ENCODE assay signal across 9 cellular contexts in genomic region chr18:23661735-23662308, GRCh38. TPM values are rescaled to one million over a fixed set of nuclear protein-coding genes. Genes with fewer than 3 reads are reported as not detected.
A peak's percentile ranks its signal among the peaks of the same experiment; 100 is the strongest.
DNase-seq lines count a peak whose midpoint lies in the region; ATAC-seq and TF ChIP-seq lines count a peak whose summit lies in the region.
"Had no signal": no experiment of that assay in that cellular context is flagged by ENCODE, and none has a peak within 500 bp of the region (broad histone marks: within the 10 kb centered on the region; RNA-seq: fewer than 3 reads in every experiment).

No MANE protein-coding gene starts in this region.

- no peak for ATAC-seq in IMR-90 (ENCODE audit: low read depth)
- no peak for ATAC-seq in GM21528 (IDR thresholded peaks at IDR 0.05; ENCODE audit: low FRiP score, unreplicated experiment)

- H3K23ac ChIP-seq in IMR-90 (ENCODE audit: low read depth, low read length) = peak overlapping the region; percentile 4; the same call in 1 of the 2 replicates

- DNase-seq in AG04449 (ENCODE audit: low read depth, low spot score) = no peak
- DNase-seq in IMR-90 = no peak
- no peak for DNase-seq in mammary epithelial cell
- no peak for DNase-seq in Karpas-422
- no peak for DNase-seq in NCI-H1092 treated with DMSO at 0.1 percent for 48 hours (lab: John Stamatoyannopoulos, UW)
- DNase-seq in T-helper 9 cell = no peak
- DNase-seq: NCI-H446 had no signal

- H4K8ac ChIP-seq in IMR-90 (ENCODE audit: low read depth in 2 of 2, low read length in 2 of 2) = no peak overlapping the region

- no peak overlapping the region for H2BK120ac ChIP-seq in IMR-90 (ENCODE audit: low read depth, low read length)

- H2BK5ac ChIP-seq in IMR-90 (ENCODE audit: low read depth, low read length, poor library complexity, severe bottlenecking) = no peak overlapping the region

- no peak overlapping the region for H4K91ac ChIP-seq in IMR-90 (ENCODE audit: insufficient read depth, low read depth, low read length)

- H3K79me1 ChIP-seq in IMR-90 (ENCODE audit: low read depth in 1 of 2, low read length in 2 of 2) = no peaks in the 10 kb centered on the region

- H3K4ac ChIP-seq in IMR-90 (ENCODE audit: low read depth, low read length) = no peak overlapping the region

- no peak overlapping the region for H3K18ac ChIP-seq in IMR-90 (ENCODE audit: low read depth, low read length)

- no peaks in the 10 kb centered on the region for H3K79me2 ChIP-seq in mammary epithelial cell (ENCODE audit: insufficient read depth, low read length)
- H3K79me2 ChIP-seq in Karpas-422 (ENCODE audit: low read length) = no peaks in the 10 kb centered on the region

- H3K4me1 ChIP-seq in IMR-90 (ENCODE audit: control insufficient read depth, insufficient read depth, low read length) (peaks cover 3% of the 10 kb centered on the region), mammary epithelial cell (ENCODE audit: insufficient read depth, low read length) (peaks cover 14% of the 10 kb centered on the region), mucosa of stomach (ENCODE audit: control insufficient read depth, insufficient read depth, low read length) (peaks cover 4% of the 10 kb centered on the region), Karpas-422 (ENCODE audit: low read length) (no peaks in the 10 kb centered on the region)

- WGBS in IMR-90 (ENCODE audit: extremely low coverage in 2 of 2, insufficient read length in 1 of 2), 2 experiments = 90% methylated on average over 2 of the region's 9 CpGs; no CpG with 5 or more reads in 1 of the 2 experiments
- WGBS in mammary epithelial cell (ENCODE audit: low coverage, missing lambda C conversion rate) = 62% methylated on average over 8 of the region's 9 CpGs

- peak overlapping the region; percentile 64 for H2AFZ ChIP-seq in IMR-90 (replicated peaks; ENCODE audit: low read length, poor library complexity)
- peak overlapping the region; percentile 90 for H2AFZ ChIP-seq in mammary epithelial cell (ENCODE audit: low read depth, low read length)
- H2AFZ ChIP-seq in Karpas-422 (ENCODE audit: low read length) = no peak overlapping the region

- peaks cover 41% of the 10 kb centered on the region for H3K27me3 ChIP-seq in IMR-90 (ENCODE audit: control insufficient read depth, insufficient read depth, low read length)
- no peaks in the 10 kb centered on the region for H3K27me3 ChIP-seq in mammary epithelial cell (ENCODE audit: insufficient read depth, low read length)
- peaks cover 12% of the 10 kb centered on the region for H3K27me3 ChIP-seq in mucosa of stomach (ENCODE audit: control insufficient read depth, insufficient read depth, low read length)
- no peaks in the 10 kb centered on the region for H3K27me3 ChIP-seq in Karpas-422 (ENCODE audit: low read length)

- no peak overlapping the region for H2BK20ac ChIP-seq in IMR-90 (ENCODE audit: low read depth, low read length)

- H3K27ac ChIP-seq in IMR-90 (ENCODE audit: insufficient read depth, low read length) (no peak overlapping the region), mammary epithelial cell (ENCODE audit: insufficient read depth, low read depth, low read length) (no peak overlapping the region), Karpas-422 (ENCODE audit: low read length) (no peak overlapping the region)

- no peaks in the 10 kb centered on the region; the same call in 1 of the 2 replicates for H4K20me1 ChIP-seq in IMR-90 (ENCODE audit: insufficient read depth, low read length)
- H4K20me1 ChIP-seq in mammary epithelial cell (ENCODE audit: insufficient read depth, low read length) = no peaks in the 10 kb centered on the region
- H4K20me1 ChIP-seq in Karpas-422 (ENCODE audit: insufficient read depth, low read depth, low read length) = no peaks in the 10 kb centered on the region

- TF ChIP-seq CTCF in AG04449 (IDR thresholded peaks at IDR 0.05; ENCODE audit: insufficient read depth, low read length, missing control alignments) (no peak), IMR-90 (conservative IDR thresholded peaks at IDR 0.05; ENCODE audit: low read depth, low read length) (no peak), mammary epithelial cell (conservative IDR thresholded peaks at IDR 0.05 in 1 of 2, IDR thresholded peaks at IDR 0.05 in 1 of 2; ENCODE audit: extremely low read depth in 1 of 2, insufficient read depth in 1 of 2, low read depth in 1 of 2, low read length in 2 of 2) (no peak)

- H3K36me3 ChIP-seq in IMR-90 (ENCODE audit: control insufficient read depth, insufficient read depth, low read length) (no peaks in the 10 kb centered on the region), mammary epithelial cell (ENCODE audit: insufficient read depth, low read length) (no peaks in the 10 kb centered on the region), mucosa of stomach (ENCODE audit: control insufficient read depth, insufficient read depth, low read length) (no peaks in the 10 kb centered on the region), Karpas-422 (ENCODE audit: insufficient read depth, low read length) (no peaks in the 10 kb centered on the region)

- H2AK5ac ChIP-seq in IMR-90 (ENCODE audit: low read depth, low read length) = no peak overlapping the region

- POLR2A ChIA-PET in AG04449 (lab: Yijun Ruan, JAX) = no interaction called here
- POLR2A ChIA-PET in IMR-90 (lab: Charles Lee; ENCODE audit: unreplicated experiment) = no interaction called here

- no peak for TF ChIP-seq RAD21 in IMR-90 (IDR thresholded peaks at IDR 0.05; ENCODE audit: low read length)

- no peak overlapping the region for H3K14ac ChIP-seq in IMR-90 (replicated peaks; ENCODE audit: low read depth, low read length)

- H2AK9ac ChIP-seq in IMR-90 (replicated peaks; ENCODE audit: low read depth, low read length, poor library complexity) = no peak overlapping the region

- H3K9ac ChIP-seq in IMR-90 (ENCODE audit: low read depth, low read length) (no peak overlapping the region), mammary epithelial cell (ENCODE audit: insufficient read depth, low read length) (no peak overlapping the region), mucosa of stomach (ENCODE audit: low read length) (peak overlapping the region; percentile 64), Karpas-422 (ENCODE audit: low read length) (no peak overlapping the region)

- H3K4me3 ChIP-seq in AG04449 (ENCODE audit: low read depth, low read length) (peak overlapping the region; percentile 55), IMR-90 (ENCODE audit: insufficient read depth, low read depth, low read length) (peak overlapping the region; percentile 52; the same call in 1 of the 2 replicates), mammary epithelial cell (replicated peaks in 1 of 3; ENCODE audit: insufficient read depth in 1 of 3, low read depth in 2 of 3, low read length in 3 of 3) (peak overlapping the region; percentile 45 to 62 (median 55)), mucosa of stomach (ENCODE audit: low read length) (peak overlapping the region; percentile 26), Karpas-422 (ENCODE audit: low read length) (no peak overlapping the region)

- BruUV-seq in IMR-90 (replicated peaks; lab: Mats Ljungman, UMichigan) (no TSS peak), mammary epithelial cell (replicated peaks; lab: Mats Ljungman, UMichigan) (TSS peak; percentile 19)

- in situ Hi-C loops in IMR-90 (cut with MboI; ENCODE audit: low sequenced_read_pairs) (no loop called here), mammary epithelial cell (cut with MboI; ENCODE audit: low sequenced_read_pairs in 2 of 2) (no loop called here)

- CTCF ChIA-PET in AG04449 (lab: Yijun Ruan, JAX) = interaction anchor here (0.9 to 1.5 kb wide), 3 partner anchors 10 to 41 kb away, joined by 3 to 4 read pairs (median 3); no protein-coding TSS in a partner anchor
- CTCF ChIA-PET in IMR-90 (lab: Yijun Ruan, JAX) = no interaction called here
- CTCF ChIA-PET in mammary epithelial cell (lab: Charles Lee; ENCODE audit: low non-redundant PET) = no interaction called here

- H3K9me2 ChIP-seq in Karpas-422 (replicated peaks; ENCODE audit: insufficient read depth, low read length) = no peaks in the 10 kb centered on the region

- no peak overlapping the region for H3K56ac ChIP-seq in IMR-90 (ENCODE audit: extremely low read depth, insufficient read depth, low read length)

- intact Hi-C loops in IMR-90 (cut with micrococcal nuclease) = no loop called here
- intact Hi-C loops in mammary epithelial cell (cut with micrococcal nuclease) = loop anchor here (1.0 kb wide), 1 partner anchor 27 kb away; the partner anchor contains the start of gene LAMA3

- peak overlapping the region; percentile 47 for H3K4me2 ChIP-seq in IMR-90 (ENCODE audit: low read depth, low read length)
- peak overlapping the region; percentile 95 for H3K4me2 ChIP-seq in mammary epithelial cell (ENCODE audit: insufficient read depth, low read depth, low read length)
- H3K4me2 ChIP-seq in Karpas-422 (ENCODE audit: low read depth, low read length, poor library complexity, severe bottlenecking) = no peak overlapping the region

- TF ChIP-seq POLR2A in IMR-90 (IDR thresholded peaks at IDR 0.05; ENCODE audit: low read depth, low read length) = no peak

- H4K5ac ChIP-seq in IMR-90 (ENCODE audit: low read depth, low read length) = no peak overlapping the region

- no peaks in the 10 kb centered on the region for H3K9me3 ChIP-seq in IMR-90 (ENCODE audit: control insufficient read depth, insufficient read depth, low read length)
- H3K9me3 ChIP-seq in mammary epithelial cell (replicated peaks; ENCODE audit: insufficient read depth, low read length) = no peaks in the 10 kb centered on the region
- no peaks in the 10 kb centered on the region for H3K9me3 ChIP-seq in mucosa of stomach (ENCODE audit: control insufficient read depth, low read length)
- H3K9me3 ChIP-seq in Karpas-422 (ENCODE audit: low read length) = no peaks in the 10 kb centered on the region

- dilution Hi-C loops in IMR-90 (cut with HindIII; ENCODE audit: low sequenced_read_pairs, unreplicated experiment) = no loop called here
- dilution Hi-C loops in mammary epithelial cell (cut with HindIII; ENCODE audit: low sequenced_read_pairs) = no loop called here

- no peak overlapping the region for H2BK15ac ChIP-seq in IMR-90 (ENCODE audit: low read depth, low read length)

- 0 out of 2 replicates have a peak, but pooled peaks cover 2% of the 10 kb centered on the region for H3K9me1 ChIP-seq in IMR-90 (ENCODE audit: insufficient read depth, low read length)

RNA-seq across cellular contexts. Expression of gene ANKRD29, which starts 0.9 kb away (rescaled TPM):
- total RNA-seq in IMR-90 (2012; rRNA removed) (under 0.01 and 0.18 TPM in 2 replicates), mammary epithelial cell (1 to 10 TPM; 7.5 to 8.7 TPM)
- polyA plus RNA-seq in IMR-90 (2012; rRNA removed) (0.07 and 0.31 TPM in 2 replicates), mammary epithelial cell (4.7 TPM)
- 0.01 and 0.10 TPM in 2 replicates for polyA plus RNA-seq in IMR-90 (2012; cell fraction: cytosol; rRNA removed)
- polyA plus RNA-seq in IMR-90 (2012; cell fraction: nucleus; rRNA removed; ENCODE audit: low replicate concordance) = 0.36 and 0.66 TPM in 2 replicates
- 7.5 TPM for polyA minus RNA-seq in mammary epithelial cell
- not detected in 2 replicates for total RNA-seq in Karpas-422 (2014; rRNA removed; shearing (Covaris generic); ENCODE audit: low replicate concordance)

RNA-seq across cellular contexts. Expression of gene LAMA3, which starts 27.4 kb away (rescaled TPM):
- 0.18 and 0.28 TPM in 2 replicates for total RNA-seq in IMR-90 (2012; rRNA removed)
- 0.13 and 0.19 TPM in 2 replicates for polyA plus RNA-seq in IMR-90 (2012; rRNA removed)
- polyA plus RNA-seq in IMR-90 (2012; cell fraction: cytosol; rRNA removed) = 0.11 and 0.15 TPM in 2 replicates
- polyA plus RNA-seq in IMR-90 (2012; cell fraction: nucleus; rRNA removed; ENCODE audit: low replicate concordance) = 0.33 and 0.57 TPM in 2 replicates
- total RNA-seq in mammary epithelial cell = 1,000 to 10,000 TPM; 1,329 to 2,471 TPM
- polyA plus RNA-seq in mammary epithelial cell = 1,309 TPM
- 2,351 TPM for polyA minus RNA-seq in mammary epithelial cell
- not detected in 2 replicates for total RNA-seq in Karpas-422 (2014; rRNA removed; shearing (Covaris generic); ENCODE audit: low replicate concordance)

Comparison
In these comparisons a context has a peak if more than half of its experiments do, and no peak if none do; other contexts are left out.
1. RNA of gene LAMA3, which starts 27.4 kb away (total RNA-seq): 1,329 to 2,471 TPM in mammary epithelial cell; 0.18 to 0.28 TPM in IMR-90 and not detected in Karpas-422; every median in the first group is over 1,000 times any median in the second.